In the genomic region with DNA sequence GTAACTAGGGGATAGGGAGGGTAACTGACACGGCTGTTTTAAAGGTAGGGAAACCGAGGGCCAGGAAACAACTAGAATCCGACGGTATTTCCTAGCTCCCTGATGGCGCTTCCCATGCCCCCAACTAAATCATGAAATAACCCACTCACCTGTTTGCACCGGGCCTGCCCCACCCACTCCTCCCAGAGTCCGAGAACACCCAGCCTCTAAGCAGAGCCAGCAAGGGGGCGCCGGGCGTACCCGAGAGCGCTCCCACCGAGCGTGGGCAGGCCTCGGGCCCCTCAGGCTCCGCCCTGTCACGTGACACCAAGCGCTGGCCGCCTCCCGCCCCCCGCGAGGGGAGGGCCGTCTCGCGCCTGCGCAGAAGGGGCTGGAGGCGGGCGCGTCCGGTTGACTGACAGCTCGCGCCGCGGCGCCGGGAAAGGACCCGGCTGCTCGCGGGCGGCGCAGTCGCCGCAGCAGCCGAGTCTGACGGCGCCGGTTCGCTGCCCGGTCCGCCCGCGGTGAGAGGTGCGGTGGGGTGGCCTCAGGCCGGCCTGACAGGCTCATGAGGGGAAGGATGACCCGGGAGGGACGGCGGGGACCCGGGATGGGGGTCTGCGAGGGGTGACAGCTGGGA, we compare ENCODE assay signal across 1 cellular context.
A peak's percentile ranks its signal among the peaks of the same experiment; 100 is the strongest.
TF ChIP-seq lines count a peak whose summit lies in the region.

A gene with protein sequence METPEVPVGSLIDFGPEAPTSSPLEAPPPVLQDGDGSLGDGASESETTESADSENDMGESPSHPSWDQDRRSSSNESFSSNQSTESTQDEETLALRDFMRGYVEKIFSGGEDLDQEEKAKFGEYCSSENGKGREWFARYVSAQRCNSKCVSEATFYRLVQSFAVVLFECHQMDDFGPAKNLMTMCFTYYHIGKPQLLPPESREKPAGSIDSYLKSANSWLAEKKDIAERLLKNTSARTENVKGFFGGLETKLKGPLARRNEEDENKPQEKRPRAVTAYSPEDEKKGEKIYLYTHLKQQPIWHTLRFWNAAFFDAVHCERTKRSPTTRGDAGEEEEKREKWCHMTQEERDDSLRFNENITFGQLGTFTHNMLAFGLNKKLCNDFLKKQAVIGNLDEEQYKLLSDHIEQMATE (plus strand): TSS at position 447 of the 619 bp plus-strand sequence. CDS start 39,277 bp downstream, outside the sequence.

TF ChIP-seq in HepG2, 621 proteins besides CTCF, POLR2A, EP300 and RAD21 (continued from another document and continues in another):
- TF ChIP-seq HDAC6 (IDR thresholded peaks at IDR 0.05; ENCODE audit: low read depth, low read length) (no peak), ZNF629 (CRISPR knock-in tag; conservative IDR thresholded peaks at IDR 0.05) (no peak), ARNT2 (CRISPR knock-in tag; IDR thresholded peaks at IDR 0.05; ENCODE audit: low read depth) (peak; percentile 76), ZFP1 (CRISPR knock-in tag; IDR thresholded peaks at IDR 0.05) (no peak), NKX3-1 (CRISPR knock-in tag; IDR thresholded peaks at IDR 0.05) (no peak), ZNF34 (CRISPR knock-in tag; IDR thresholded peaks at IDR 0.05; ENCODE audit: borderline replicate concordance) (no peak), ZSCAN25 (CRISPR knock-in tag; IDR thresholded peaks at IDR 0.05) (peak; percentile 70; the same call in 1 of the 2 replicates), ZNF224 (CRISPR knock-in tag; IDR thresholded peaks at IDR 0.05) (no peak), ZNF879 (CRISPR knock-in tag; IDR thresholded peaks at IDR 0.05) (no peak), TGIF2 (CRISPR knock-in tag; IDR thresholded peaks at IDR 0.05) (0 out of 2 replicates have a peak, but pooled peaks have one; percentile 60), ZNF460 (CRISPR knock-in tag; IDR thresholded peaks at IDR 0.05; ENCODE audit: borderline replicate concordance) (no peak), CBX2 (IDR thresholded peaks at IDR 0.05; ENCODE audit: low read depth, low read length) (no peak), CBX2 (CRISPR knock-in tag; IDR thresholded peaks at IDR 0.05; ENCODE audit: low read depth) (no peak), RBM39 (IDR thresholded peaks at IDR 0.05; ENCODE audit: low read depth, low read length, poor library complexity, severe bottlenecking) (peak; percentile 60), RFX3 (CRISPR knock-in tag; IDR thresholded peaks at IDR 0.05) (no peak), ARNTL (CRISPR knock-in tag; IDR thresholded peaks at IDR 0.05) (peak; percentile 94), PHF21A (CRISPR knock-in tag; IDR thresholded peaks at IDR 0.05) (no peak; the same call in 1 of the 2 replicates), ZSCAN31 (CRISPR knock-in tag; IDR thresholded peaks at IDR 0.05; ENCODE audit: low read depth) (0 out of 2 replicates have a peak, but pooled peaks have one; percentile 13), ZNF570 (CRISPR knock-in tag; IDR thresholded peaks at IDR 0.05; ENCODE audit: borderline replicate concordance) (no peak), ZNF337 (CRISPR knock-in tag; IDR thresholded peaks at IDR 0.05; ENCODE audit: borderline replicate concordance, low read depth) (no peak), ZNF205 (CRISPR knock-in tag; IDR thresholded peaks at IDR 0.05) (peak; percentile 85), ZNF660 (CRISPR knock-in tag; IDR thresholded peaks at IDR 0.05; ENCODE audit: borderline replicate concordance, low read depth) (no peak), IKZF4 (CRISPR knock-in tag; IDR thresholded peaks at IDR 0.05; ENCODE audit: borderline replicate concordance, low read depth, not compliant biosample characterization) (no peak), TCF7L2 (IDR thresholded peaks at IDR 0.05; ENCODE audit: low read depth, low read length) (no peak), SUZ12 (IDR thresholded peaks at IDR 0.05; ENCODE audit: low read depth, low read length) (no peak), ZNF724P (CRISPR knock-in tag; IDR thresholded peaks at IDR 0.05; ENCODE audit: borderline replicate concordance) (no peak), ZBTB38 (CRISPR knock-in tag; IDR thresholded peaks at IDR 0.05) (peak; percentile 65; the same call in 1 of the 2 replicates), ZNF678 (CRISPR knock-in tag; IDR thresholded peaks at IDR 0.05) (no peak), ZNF768 (CRISPR knock-in tag; IDR thresholded peaks at IDR 0.05) (no peak)
- TF ChIP-seq, protein P1, sequence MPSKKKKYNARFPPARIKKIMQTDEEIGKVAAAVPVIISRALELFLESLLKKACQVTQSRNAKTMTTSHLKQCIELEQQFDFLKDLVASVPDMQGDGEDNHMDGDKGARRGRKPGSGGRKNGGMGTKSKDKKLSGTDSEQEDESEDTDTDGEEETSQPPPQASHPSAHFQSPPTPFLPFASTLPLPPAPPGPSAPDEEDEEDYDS (CRISPR knock-in tag; IDR thresholded peaks at IDR 0.05), result peak; percentile 59; the same call in 1 of the 2 replicates
- TF ChIP-seq, protein P2, sequence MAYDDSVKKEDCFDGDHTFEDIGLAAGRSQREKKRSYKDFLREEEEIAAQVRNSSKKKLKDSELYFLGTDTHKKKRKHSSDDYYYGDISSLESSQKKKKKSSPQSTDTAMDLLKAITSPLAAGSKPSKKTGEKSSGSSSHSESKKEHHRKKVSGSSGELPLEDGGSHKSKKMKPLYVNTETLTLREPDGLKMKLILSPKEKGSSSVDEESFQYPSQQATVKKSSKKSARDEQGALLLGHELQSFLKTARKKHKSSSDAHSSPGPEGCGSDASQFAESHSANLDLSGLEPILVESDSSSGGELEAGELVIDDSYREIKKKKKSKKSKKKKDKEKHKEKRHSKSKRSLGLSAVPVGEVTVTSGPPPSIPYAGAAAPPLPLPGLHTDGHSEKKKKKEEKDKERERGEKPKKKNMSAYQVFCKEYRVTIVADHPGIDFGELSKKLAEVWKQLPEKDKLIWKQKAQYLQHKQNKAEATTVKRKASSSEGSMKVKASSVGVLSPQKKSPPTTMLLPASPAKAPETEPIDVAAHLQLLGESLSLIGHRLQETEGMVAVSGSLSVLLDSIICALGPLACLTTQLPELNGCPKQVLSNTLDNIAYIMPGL (CRISPR knock-in tag; IDR thresholded peaks at IDR 0.05; ENCODE audit: borderline replicate concordance in 1 of 2, low read depth in 1 of 2), result peak in 1 of 2 experiments; percentile 54
- TF ChIP-seq, protein P3, sequence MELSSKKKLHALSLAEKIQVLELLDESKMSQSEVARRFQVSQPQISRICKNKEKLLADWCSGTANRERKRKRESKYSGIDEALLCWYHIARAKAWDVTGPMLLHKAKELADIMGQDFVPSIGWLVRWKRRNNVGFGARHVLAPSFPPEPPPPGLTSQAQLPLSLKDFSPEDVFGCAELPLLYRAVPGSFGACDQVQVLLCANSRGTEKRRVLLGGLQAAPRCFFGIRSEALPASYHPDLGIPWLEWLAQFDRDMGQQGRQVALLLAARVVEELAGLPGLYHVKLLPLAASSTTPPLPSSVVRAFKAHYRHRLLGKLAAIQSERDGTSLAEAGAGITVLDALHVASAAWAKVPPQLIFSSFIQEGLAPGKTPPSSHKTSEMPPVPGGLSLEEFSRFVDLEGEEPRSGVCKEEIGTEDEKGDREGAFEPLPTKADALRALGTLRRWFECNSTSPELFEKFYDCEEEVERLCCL (CRISPR knock-in tag; IDR thresholded peaks at IDR 0.05; ENCODE audit: borderline replicate concordance), result no peak
- TF ChIP-seq, protein P4, sequence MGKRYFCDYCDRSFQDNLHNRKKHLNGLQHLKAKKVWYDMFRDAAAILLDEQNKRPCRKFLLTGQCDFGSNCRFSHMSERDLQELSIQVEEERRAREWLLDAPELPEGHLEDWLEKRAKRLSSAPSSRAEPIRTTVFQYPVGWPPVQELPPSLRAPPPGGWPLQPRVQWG (CRISPR knock-in tag; IDR thresholded peaks at IDR 0.05; ENCODE audit: borderline replicate concordance, low read depth), result no peak
- TF ChIP-seq, protein P5, sequence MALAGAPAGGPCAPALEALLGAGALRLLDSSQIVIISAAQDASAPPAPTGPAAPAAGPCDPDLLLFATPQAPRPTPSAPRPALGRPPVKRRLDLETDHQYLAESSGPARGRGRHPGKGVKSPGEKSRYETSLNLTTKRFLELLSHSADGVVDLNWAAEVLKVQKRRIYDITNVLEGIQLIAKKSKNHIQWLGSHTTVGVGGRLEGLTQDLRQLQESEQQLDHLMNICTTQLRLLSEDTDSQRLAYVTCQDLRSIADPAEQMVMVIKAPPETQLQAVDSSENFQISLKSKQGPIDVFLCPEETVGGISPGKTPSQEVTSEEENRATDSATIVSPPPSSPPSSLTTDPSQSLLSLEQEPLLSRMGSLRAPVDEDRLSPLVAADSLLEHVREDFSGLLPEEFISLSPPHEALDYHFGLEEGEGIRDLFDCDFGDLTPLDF (CRISPR knock-in tag; IDR thresholded peaks at IDR 0.05), result 0 out of 2 replicates have a peak, but pooled peaks have one; percentile 60
- TF ChIP-seq, protein P6, sequence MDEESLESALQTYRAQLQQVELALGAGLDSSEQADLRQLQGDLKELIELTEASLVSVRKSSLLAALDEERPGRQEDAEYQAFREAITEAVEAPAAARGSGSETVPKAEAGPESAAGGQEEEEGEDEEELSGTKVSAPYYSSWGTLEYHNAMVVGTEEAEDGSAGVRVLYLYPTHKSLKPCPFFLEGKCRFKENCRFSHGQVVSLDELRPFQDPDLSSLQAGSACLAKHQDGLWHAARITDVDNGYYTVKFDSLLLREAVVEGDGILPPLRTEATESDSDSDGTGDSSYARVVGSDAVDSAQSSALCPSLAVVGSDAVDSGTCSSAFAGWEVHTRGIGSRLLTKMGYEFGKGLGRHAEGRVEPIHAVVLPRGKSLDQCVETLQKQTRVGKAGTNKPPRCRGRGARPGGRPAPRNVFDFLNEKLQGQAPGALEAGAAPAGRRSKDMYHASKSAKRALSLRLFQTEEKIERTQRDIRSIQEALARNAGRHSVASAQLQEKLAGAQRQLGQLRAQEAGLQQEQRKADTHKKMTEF (CRISPR knock-in tag; IDR thresholded peaks at IDR 0.05), result peak; percentile 82
- TF ChIP-seq, protein P7, sequence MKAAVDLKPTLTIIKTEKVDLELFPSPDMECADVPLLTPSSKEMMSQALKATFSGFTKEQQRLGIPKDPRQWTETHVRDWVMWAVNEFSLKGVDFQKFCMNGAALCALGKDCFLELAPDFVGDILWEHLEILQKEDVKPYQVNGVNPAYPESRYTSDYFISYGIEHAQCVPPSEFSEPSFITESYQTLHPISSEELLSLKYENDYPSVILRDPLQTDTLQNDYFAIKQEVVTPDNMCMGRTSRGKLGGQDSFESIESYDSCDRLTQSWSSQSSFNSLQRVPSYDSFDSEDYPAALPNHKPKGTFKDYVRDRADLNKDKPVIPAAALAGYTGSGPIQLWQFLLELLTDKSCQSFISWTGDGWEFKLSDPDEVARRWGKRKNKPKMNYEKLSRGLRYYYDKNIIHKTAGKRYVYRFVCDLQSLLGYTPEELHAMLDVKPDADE (CRISPR knock-in tag; IDR thresholded peaks at IDR 0.05), result no peak
- TF ChIP-seq, protein P8, sequence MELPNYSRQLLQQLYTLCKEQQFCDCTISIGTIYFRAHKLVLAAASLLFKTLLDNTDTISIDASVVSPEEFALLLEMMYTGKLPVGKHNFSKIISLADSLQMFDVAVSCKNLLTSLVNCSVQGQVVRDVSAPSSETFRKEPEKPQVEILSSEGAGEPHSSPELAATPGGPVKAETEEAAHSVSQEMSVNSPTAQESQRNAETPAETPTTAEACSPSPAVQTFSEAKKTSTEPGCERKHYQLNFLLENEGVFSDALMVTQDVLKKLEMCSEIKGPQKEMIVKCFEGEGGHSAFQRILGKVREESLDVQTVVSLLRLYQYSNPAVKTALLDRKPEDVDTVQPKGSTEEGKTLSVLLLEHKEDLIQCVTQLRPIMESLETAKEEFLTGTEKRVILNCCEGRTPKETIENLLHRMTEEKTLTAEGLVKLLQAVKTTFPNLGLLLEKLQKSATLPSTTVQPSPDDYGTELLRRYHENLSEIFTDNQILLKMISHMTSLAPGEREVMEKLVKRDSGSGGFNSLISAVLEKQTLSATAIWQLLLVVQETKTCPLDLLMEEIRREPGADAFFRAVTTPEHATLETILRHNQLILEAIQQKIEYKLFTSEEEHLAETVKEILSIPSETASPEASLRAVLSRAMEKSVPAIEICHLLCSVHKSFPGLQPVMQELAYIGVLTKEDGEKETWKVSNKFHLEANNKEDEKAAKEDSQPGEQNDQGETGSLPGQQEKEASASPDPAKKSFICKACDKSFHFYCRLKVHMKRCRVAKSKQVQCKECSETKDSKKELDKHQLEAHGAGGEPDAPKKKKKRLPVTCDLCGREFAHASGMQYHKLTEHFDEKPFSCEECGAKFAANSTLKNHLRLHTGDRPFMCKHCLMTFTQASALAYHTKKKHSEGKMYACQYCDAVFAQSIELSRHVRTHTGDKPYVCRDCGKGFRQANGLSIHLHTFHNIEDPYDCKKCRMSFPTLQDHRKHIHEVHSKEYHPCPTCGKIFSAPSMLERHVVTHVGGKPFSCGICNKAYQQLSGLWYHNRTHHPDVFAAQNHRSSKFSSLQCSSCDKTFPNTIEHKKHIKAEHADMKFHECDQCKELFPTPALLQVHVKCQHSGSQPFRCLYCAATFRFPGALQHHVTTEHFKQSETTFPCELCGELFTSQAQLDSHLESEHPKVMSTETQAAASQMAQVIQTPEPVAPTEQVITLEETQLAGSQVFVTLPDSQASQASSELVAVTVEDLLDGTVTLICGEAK (IDR thresholded peaks at IDR 0.05), result no peak
- TF ChIP-seq, protein P8 (CRISPR knock-in tag; IDR thresholded peaks at IDR 0.05), result no peak
